In the genomic region with DNA sequence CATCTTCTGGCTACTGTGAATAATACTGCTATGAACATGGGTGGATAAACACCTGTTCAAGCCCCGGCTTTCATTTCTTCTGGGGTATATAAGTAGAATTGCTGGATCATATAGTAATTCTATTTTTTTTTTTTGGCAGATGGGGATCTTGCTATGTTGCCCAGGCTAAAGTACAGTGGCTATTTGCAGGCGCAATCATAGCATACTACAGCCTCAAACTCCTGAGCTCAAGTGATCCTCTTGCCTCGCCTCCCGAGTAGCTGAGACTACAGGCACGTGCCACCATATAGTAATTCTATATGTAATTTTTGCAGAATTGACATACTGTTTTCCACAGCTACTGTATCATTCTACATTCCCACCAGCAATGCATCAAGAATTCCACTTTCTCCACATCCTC, we compare ENCODE assay signal across 3 cellular contexts.
TF ChIP-seq lines count a peak whose summit lies in the region.

No MANE protein-coding gene starts in this region.

TF ChIP-seq in HepG2, 621 proteins besides CTCF, POLR2A, EP300 and RAD21:
- TF ChIP-seq ATAD3A (CRISPR knock-in tag; IDR thresholded peaks at IDR 0.05) (no peak), ZNF121 (CRISPR knock-in tag; IDR thresholded peaks at IDR 0.05) (peak; percentile 77), CCAR2 (optimal IDR thresholded peaks at IDR 0.05; ENCODE audit: low read depth, low read length) (no peak), ZBTB1 (CRISPR knock-in tag; IDR thresholded peaks at IDR 0.05; ENCODE audit: borderline replicate concordance) (no peak), PRPF4 (IDR thresholded peaks at IDR 0.05; ENCODE audit: low read depth, low read length, poor library complexity, severe bottlenecking) (no peak), ZNF335 (CRISPR knock-in tag; IDR thresholded peaks at IDR 0.05) (no peak), ZNF460 (CRISPR knock-in tag; IDR thresholded peaks at IDR 0.05; ENCODE audit: borderline replicate concordance) (no peak)
- TF ChIP-seq, protein P1, sequence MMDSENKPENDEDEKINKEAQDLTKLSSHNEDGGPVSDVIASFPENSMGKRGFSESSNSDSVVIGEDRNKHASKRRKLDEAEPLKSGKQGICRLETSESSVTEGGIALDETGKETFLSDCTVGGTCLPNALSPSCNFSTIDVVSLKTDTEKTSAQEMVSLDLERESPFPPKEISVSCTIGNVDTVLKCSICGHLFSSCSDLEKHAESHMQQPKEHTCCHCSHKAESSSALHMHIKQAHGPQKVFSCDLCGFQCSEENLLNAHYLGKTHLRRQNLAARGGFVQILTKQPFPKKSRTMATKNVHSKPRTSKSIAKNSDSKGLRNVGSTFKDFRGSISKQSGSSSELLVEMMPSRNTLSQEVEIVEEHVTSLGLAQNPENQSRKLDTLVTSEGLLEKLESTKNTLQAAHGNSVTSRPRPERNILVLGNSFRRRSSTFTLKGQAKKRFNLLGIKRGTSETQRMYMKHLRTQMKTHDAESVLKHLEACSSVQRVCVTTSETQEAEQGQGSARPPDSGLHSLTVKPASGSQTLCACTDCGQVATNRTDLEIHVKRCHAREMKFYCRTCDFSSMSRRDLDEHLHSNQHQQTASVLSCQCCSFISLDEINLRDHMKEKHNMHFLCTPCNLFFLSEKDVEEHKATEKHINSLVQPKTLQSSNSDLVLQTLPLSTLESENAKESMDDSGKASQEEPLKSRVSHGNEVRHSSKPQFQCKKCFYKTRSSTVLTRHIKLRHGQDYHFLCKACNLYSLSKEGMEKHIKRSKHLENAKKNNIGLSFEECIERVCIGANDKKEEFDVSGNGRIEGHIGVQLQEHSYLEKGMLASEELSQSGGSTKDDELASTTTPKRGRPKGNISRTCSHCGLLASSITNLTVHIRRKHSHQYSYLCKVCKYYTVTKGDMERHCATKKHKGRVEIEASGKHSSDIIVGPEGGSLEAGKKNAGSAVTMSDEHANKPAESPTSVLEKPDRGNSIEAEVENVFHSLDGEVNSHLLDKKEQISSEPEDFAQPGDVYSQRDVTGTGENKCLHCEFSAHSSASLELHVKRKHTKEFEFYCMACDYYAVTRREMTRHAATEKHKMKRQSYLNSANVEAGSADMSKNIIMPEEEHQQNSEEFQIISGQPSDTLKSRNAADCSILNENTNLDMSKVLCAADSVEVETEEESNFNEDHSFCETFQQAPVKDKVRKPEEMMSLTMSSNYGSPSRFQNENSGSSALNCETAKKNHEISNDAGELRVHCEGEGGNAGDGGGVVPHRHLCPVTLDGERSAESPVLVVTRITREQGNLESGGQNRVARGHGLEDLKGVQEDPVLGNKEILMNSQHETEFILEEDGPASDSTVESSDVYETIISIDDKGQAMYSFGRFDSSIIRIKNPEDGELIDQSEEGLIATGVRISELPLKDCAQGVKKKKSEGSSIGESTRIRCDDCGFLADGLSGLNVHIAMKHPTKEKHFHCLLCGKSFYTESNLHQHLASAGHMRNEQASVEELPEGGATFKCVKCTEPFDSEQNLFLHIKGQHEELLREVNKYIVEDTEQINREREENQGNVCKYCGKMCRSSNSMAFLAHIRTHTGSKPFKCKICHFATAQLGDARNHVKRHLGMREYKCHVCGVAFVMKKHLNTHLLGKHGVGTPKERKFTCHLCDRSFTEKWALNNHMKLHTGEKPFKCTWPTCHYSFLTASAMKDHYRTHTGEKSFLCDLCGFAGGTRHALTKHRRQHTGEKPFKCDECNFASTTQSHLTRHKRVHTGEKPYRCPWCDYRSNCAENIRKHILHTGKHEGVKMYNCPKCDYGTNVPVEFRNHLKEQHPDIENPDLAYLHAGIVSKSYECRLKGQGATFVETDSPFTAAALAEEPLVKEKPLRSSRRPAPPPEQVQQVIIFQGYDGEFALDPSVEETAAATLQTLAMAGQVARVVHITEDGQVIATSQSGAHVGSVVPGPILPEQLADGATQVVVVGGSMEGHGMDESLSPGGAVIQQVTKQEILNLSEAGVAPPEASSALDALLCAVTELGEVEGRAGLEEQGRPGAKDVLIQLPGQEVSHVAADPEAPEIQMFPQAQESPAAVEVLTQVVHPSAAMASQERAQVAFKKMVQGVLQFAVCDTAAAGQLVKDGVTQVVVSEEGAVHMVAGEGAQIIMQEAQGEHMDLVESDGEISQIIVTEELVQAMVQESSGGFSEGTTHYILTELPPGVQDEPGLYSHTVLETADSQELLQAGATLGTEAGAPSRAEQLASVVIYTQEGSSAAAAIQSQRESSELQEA (CRISPR knock-in tag; IDR thresholded peaks at IDR 0.05; ENCODE audit: not compliant biosample characterization) = no peak

TF ChIP-seq in HEK293, 187 proteins besides CTCF, POLR2A, EP300 and RAD21:
- no peak for TF ChIP-seq MYNN (tag by site-specific recombination; IDR thresholded peaks at IDR 0.05; ENCODE audit: borderline replicate concordance)
- no peak for TF ChIP-seq ZNF202 (tag by site-specific recombination; IDR thresholded peaks at IDR 0.05; ENCODE audit: borderline replicate concordance)
- TF ChIP-seq ZBTB49 (tag by site-specific recombination; IDR thresholded peaks at IDR 0.05; ENCODE audit: low read depth) = no peak
- peak; percentile 63 for TF ChIP-seq ZNF121 (tag by site-specific recombination; IDR thresholded peaks at IDR 0.05)
- TF ChIP-seq, protein P2, sequence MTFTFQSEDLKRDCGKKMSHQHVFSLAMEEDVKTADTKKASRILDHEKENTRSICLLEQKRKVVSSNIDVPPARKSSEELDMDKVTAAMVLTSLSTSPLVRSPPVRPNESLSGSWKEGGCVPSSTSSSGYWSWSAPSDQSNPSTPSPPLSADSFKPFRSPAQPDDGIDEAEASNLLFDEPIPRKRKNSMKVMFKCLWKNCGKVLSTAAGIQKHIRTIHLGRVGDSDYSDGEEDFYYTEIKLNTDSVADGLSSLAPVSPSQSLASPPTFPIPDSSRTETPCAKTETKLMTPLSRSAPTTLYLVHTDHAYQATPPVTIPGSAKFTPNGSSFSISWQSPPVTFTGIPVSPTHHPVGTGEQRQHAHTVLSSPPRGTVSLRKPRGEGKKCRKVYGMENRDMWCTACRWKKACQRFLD (tag by site-specific recombination; IDR thresholded peaks at IDR 0.05) = no peak
- TF ChIP-seq ZNF549 (tag by site-specific recombination; IDR thresholded peaks at IDR 0.05) = no peak

TF ChIP-seq in GM23338, 12 proteins besides CTCF, POLR2A, EP300 and RAD21:
- TF ChIP-seq ZNF331 (CRISPR knock-in tag; IDR thresholded peaks at IDR 0.05; ENCODE audit: low read depth) (no peak), JUNB (IDR thresholded peaks at IDR 0.05; ENCODE audit: unreplicated experiment) (no peak), STAT1 (IDR thresholded peaks at IDR 0.05; ENCODE audit: unreplicated experiment) (no peak), EZH2phosphoT487 (IDR thresholded peaks at IDR 0.05; ENCODE audit: unreplicated experiment) (no peak), ZNF462 (CRISPR knock-in tag; IDR thresholded peaks at IDR 0.05) (no peak), ZNF114 (CRISPR knock-in tag; IDR thresholded peaks at IDR 0.05) (no peak), CREB1 (CRISPR knock-in tag; IDR thresholded peaks at IDR 0.05; ENCODE audit: low read depth) (no peak), NANOG (IDR thresholded peaks at IDR 0.05; ENCODE audit: borderline replicate concordance) (no peak), POLR2AphosphoS5 (IDR thresholded peaks at IDR 0.05; ENCODE audit: low read depth) (no peak), REST (IDR thresholded peaks at IDR 0.05; ENCODE audit: unreplicated experiment) (no peak), EZH2 (IDR thresholded peaks at IDR 0.05; ENCODE audit: low read depth, unreplicated experiment) (no peak)
- TF ChIP-seq, protein P3, sequence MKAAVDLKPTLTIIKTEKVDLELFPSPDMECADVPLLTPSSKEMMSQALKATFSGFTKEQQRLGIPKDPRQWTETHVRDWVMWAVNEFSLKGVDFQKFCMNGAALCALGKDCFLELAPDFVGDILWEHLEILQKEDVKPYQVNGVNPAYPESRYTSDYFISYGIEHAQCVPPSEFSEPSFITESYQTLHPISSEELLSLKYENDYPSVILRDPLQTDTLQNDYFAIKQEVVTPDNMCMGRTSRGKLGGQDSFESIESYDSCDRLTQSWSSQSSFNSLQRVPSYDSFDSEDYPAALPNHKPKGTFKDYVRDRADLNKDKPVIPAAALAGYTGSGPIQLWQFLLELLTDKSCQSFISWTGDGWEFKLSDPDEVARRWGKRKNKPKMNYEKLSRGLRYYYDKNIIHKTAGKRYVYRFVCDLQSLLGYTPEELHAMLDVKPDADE (IDR thresholded peaks at IDR 0.05) = no peak
